In the genomic region with DNA sequence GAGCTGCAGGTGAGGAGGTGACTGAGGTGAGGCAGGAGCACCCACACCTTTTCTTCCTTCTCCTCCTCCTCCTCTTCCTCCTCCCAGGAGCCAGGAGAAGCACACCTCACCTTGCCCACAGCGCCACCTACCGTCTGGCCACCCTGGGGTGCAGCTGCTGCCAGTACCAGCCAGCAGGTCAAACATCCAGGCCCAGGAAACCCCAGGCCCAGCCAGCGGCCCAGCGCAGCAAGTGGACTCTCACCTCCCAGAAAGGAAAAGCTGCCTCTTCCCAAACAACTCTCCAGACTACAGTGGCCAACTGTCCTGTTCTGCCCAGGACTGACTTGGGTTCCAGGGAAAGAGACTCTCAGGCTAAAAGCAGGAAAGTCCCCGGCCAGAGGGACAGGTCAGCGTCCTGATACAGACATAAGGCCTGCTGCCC, we compare ENCODE assay signal across 8 cellular contexts. TPM values are rescaled to one million over a fixed set of nuclear protein-coding genes. Genes with fewer than 3 reads are reported as not detected.
DNase-seq lines count a peak whose midpoint lies in the region; ATAC-seq, FAIRE-seq and TF ChIP-seq lines count a peak whose summit lies in the region.

No MANE protein-coding gene starts in this region.

- intact Hi-C loops in left cardiac atrium (cut with DNase I) = loop anchor here (1.0 to 5.0 kb wide), 4 partner anchors 71 to 212 kb away; a partner anchor contains a TSS

- H3K27ac ChIP-seq in small intestine (ENCODE audit: low read depth in 1 of 2, low read length in 1 of 2) = no peak overlapping the region

- no peak for FAIRE-seq in small intestine (lab: Jason Lieb, UNC)

- H3K4me3 ChIP-seq in BJ (ENCODE audit: low read depth, low read length) (no peak overlapping the region), H7 (ENCODE audit: insufficient read depth, low read depth, low read length) (no peak overlapping the region), small intestine (ENCODE audit: low read depth in 1 of 2, low read length in 2 of 2) (no peak overlapping the region)

- H3K36me3 ChIP-seq in BJ (ENCODE audit: control insufficient read depth, insufficient read depth, low read length) (no peaks in the 10 kb centered on the region), H7 (replicated peaks; ENCODE audit: control insufficient read depth, insufficient read depth, low read length) (no peaks in the 10 kb centered on the region; the same call in 1 of the 2 replicates), small intestine (ENCODE audit: control insufficient read depth in 2 of 2, insufficient read depth in 2 of 2, low read length in 2 of 2) (no peaks in the 10 kb centered on the region)

- ATAC-seq in left cardiac atrium (peak; percentile 15 to 22), HG02623 (IDR thresholded peaks at IDR 0.05; ENCODE audit: unreplicated experiment) (no peak)

- peaks cover 0 to 8% of the 10 kb centered on the region in 2 donors for H3K4me1 ChIP-seq in small intestine (ENCODE audit: control insufficient read depth in 2 of 2, insufficient read depth in 1 of 2, low read depth in 1 of 2, low read length in 1 of 2)

- POLR2A ChIA-PET in BJ (lab: Charles Lee) = interaction anchor here (0.6 kb wide), 1 partner anchor 22 kb away, joined by 3 read pairs; a partner anchor contains a TSS

- peak; percentile 84 for TF ChIP-seq CTCF in BJ (IDR thresholded peaks at IDR 0.05; ENCODE audit: insufficient read depth, low read depth, low read length)

- CTCF ChIA-PET in BJ (lab: Yijun Ruan, JAX) = interaction anchor here (0.7 to 11.8 kb wide), 34 partner anchors 8 to 214 kb away, joined by 3 to 149 read pairs (median 7); a partner anchor contains a TSS

- no peaks in the 10 kb centered on the region for H3K9me3 ChIP-seq in small intestine (ENCODE audit: control insufficient read depth, low read depth)

- 33 to 61% (median 35%) methylated on average over 5 to 6 of the region's 6 CpGs for WGBS in small intestine, 3 donors

- DNase-seq in BJ (ENCODE audit: low read depth) = no peak
- DNase-seq in H7 = peak; percentile 97
- DNase-seq in RPMI7951 (ENCODE audit: low read depth) = peak; percentile 4
- DNase-seq in activated naive CD4-positive, alpha-beta T cell treated with Interleukin-2 at 50 U/mL for 16 hours = peak; percentile 45
- DNase-seq in left cardiac atrium = peak; percentile 76
- DNase-seq in small intestine = peak; percentile 83
- no peak for DNase-seq in globus pallidus (ENCODE audit: low spot score)

- H3K27me3 ChIP-seq in BJ (ENCODE audit: control insufficient read depth, insufficient read depth, low read length) (no peaks in the 10 kb centered on the region), H7 (ENCODE audit: control insufficient read depth, insufficient read depth, low read length) (no peaks in the 10 kb centered on the region), small intestine (ENCODE audit: control insufficient read depth in 2 of 2, insufficient read depth in 2 of 2, low read length in 2 of 2) (no peaks in the 10 kb centered on the region)

RNA-seq across cellular contexts. Expression of a gene that starts 22.7 kb away (rescaled TPM):
- polyA plus RNA-seq in BJ (2011; rRNA removed) (29.8 and 50.7 TPM in 2 replicates), small intestine (10 to 100 TPM; 32.0 to 42.0 (median 33.5) TPM)
- 18.7 and 26.4 TPM in 2 replicates for polyA minus RNA-seq in BJ (2011; rRNA and poly(A)+ RNA removed)
- 99.1 and 126 TPM in 2 replicates for total RNA-seq in H7 (2014; rRNA removed; shearing (Covaris generic))
- 30.9 and 41.3 TPM in 2 replicates for total RNA-seq in RPMI7951 (2014; rRNA removed; shearing (Covaris generic))
- total RNA-seq in left cardiac atrium = 10 to 100 TPM; 28.1 to 36.5 TPM

Comparison
In these comparisons a context has a peak if more than half of its experiments do, and no peak if none do; other contexts are left out.
1. DNase-seq: peak in H7 (single experiment), RPMI7951 (single experiment), activated naive CD4-positive, alpha-beta T cell treated with Interleukin-2 at 50 U/mL for 16 hours (single experiment), left cardiac atrium (single experiment) and small intestine (single experiment); none in BJ (single experiment) and globus pallidus (single experiment).